Comparison of ENCODE assay signal across 13 cellular contexts in genomic region chrX:71637253-71637618, GRCh38. TPM values are rescaled to one million over a fixed set of nuclear protein-coding genes. Genes with fewer than 3 reads are reported as not detected.
A peak's percentile ranks its signal among the peaks of the same experiment; 100 is the strongest.
DNase-seq lines count a peak whose midpoint lies in the region; TF ChIP-seq lines count a peak whose summit lies in the region.
"Had no signal": no experiment of that assay in that cellular context is flagged by ENCODE, and none has a peak within 500 bp of the region (broad histone marks: within the 10 kb centered on the region; RNA-seq: fewer than 3 reads in every experiment).

No MANE protein-coding gene starts in this region.

- H3K4me2 ChIP-seq in MM.1S (ENCODE audit: low read depth, low read length) (peak overlapping the region; percentile 23; the same call in 1 of the 2 replicates), fibroblast of lung (ENCODE audit: extremely low read depth, insufficient read depth, low read length) (no peak overlapping the region)

- peak overlapping the region; percentile 19; the same call in 1 of the 2 replicates for H3K9ac ChIP-seq in MM.1S (ENCODE audit: low read length)
- no peak overlapping the region for H3K9ac ChIP-seq in fibroblast of lung (ENCODE audit: insufficient read depth, low read length)
- no peak overlapping the region for H3K9ac ChIP-seq in stomach smooth muscle (ENCODE audit: low read length in 2 of 2)

- no peaks in the 10 kb centered on the region for H3K9me2 ChIP-seq in MM.1S (replicated peaks; ENCODE audit: insufficient read depth, low read length)

- intact Hi-C loops in activated naive CD4-positive, alpha-beta T cell treated with anti-CD3 and anti-CD28 coated beads for 36 hours (cut with micrococcal nuclease): loop anchor here (5.0 kb wide), 1 partner anchor 105 kb away; the partner anchor contains the start of gene OGT

- H2AFZ ChIP-seq in MM.1S (ENCODE audit: low read length): peak overlapping the region; percentile 51
- no peak overlapping the region for H2AFZ ChIP-seq in fibroblast of lung (ENCODE audit: low read length)

- CTCF ChIA-PET in activated naive CD4-positive, alpha-beta T cell treated with anti-CD3 and anti-CD28 coated beads for 36 hours (lab: Charles Lee): interaction anchor here (1.1 to 1.2 kb wide), 2 partner anchors 14 to 15 kb away, joined by 3 to 9 read pairs; no protein-coding TSS in a partner anchor
- CTCF ChIA-PET in activated naive CD4-positive, alpha-beta T cell treated with anti-CD3 and anti-CD28 coated beads, Interleukin-2, amount 10 ng/mL, durations not matched to agents 7 days and 5 days (lab: Charles Lee): interaction anchor here (1.1 to 1.2 kb wide), 2 partner anchors 14 to 18 kb away, joined by 3 to 4 read pairs; no protein-coding TSS in a partner anchor

- peak overlapping the region; percentile 15 for H3K27ac Mint-ChIP-seq in activated naive CD4-positive, alpha-beta T cell treated with anti-CD3 and anti-CD28 coated beads for 36 hours
- H3K27ac Mint-ChIP-seq in activated naive CD4-positive, alpha-beta T cell treated with anti-CD3 and anti-CD28 coated beads, Interleukin-2, amount 10 ng/mL, durations not matched to agents 7 days and 5 days: no peak overlapping the region

- H3K79me2 ChIP-seq in MM.1S (ENCODE audit: low read length) (no peaks in the 10 kb centered on the region), fibroblast of lung (ENCODE audit: control insufficient read depth, insufficient read depth, low read length) (no peaks in the 10 kb centered on the region)

- no peak for TF ChIP-seq CTCF in MM.1S (IDR thresholded peaks at IDR 0.05; ENCODE audit: low read length)
- no peak for TF ChIP-seq CTCF in fibroblast of lung (conservative IDR thresholded peaks at IDR 0.05 in 1 of 2, IDR thresholded peaks at IDR 0.05 in 1 of 2; ENCODE audit: low read depth in 1 of 2, low read length in 2 of 2)

- H3K9me3 ChIP-seq in MM.1S (replicated peaks; ENCODE audit: insufficient read depth, low read length): no peaks in the 10 kb centered on the region
- no peaks in the 10 kb centered on the region for H3K9me3 ChIP-seq in fibroblast of lung (ENCODE audit: control insufficient read depth, insufficient read depth, low read depth, low read length)
- no peaks in the 10 kb centered on the region for H3K9me3 ChIP-seq in stomach smooth muscle (ENCODE audit: control insufficient read depth in 2 of 2, low read length in 2 of 2)

- H3K4me3 ChIP-seq in MM.1S (ENCODE audit: low read length) (no peak overlapping the region), fibroblast of lung (replicated peaks in 1 of 4; ENCODE audit: control extremely low read depth in 1 of 4, insufficient read depth in 1 of 4, low read depth in 3 of 4, low read length in 4 of 4) (no peak overlapping the region), stomach smooth muscle (ENCODE audit: low read length in 2 of 2) (no peak overlapping the region)
- H3K4me3 ChIP-seq: skin epidermis had no signal

- no peaks in the 10 kb centered on the region for H3F3A ChIP-seq in MM.1S (ENCODE audit: insufficient read depth, low read length)

- H4K20me1 ChIP-seq in MM.1S (ENCODE audit: insufficient read depth, low read length) (no peaks in the 10 kb centered on the region), fibroblast of lung (ENCODE audit: control insufficient read depth, extremely low read depth, insufficient read depth, low read length) (no peaks in the 10 kb centered on the region)

- no peak for DNase-seq in activated naive CD4-positive, alpha-beta T cell treated with anti-CD3 and anti-CD28 coated beads for 36 hours
- no peak for DNase-seq in activated naive CD4-positive, alpha-beta T cell treated with anti-CD3 and anti-CD28 coated beads, Interleukin-2, amount 10 ng/mL, durations not matched to agents 7 days and 5 days
- no peak for DNase-seq in MM.1S
- DNase-seq in fibroblast of lung (ENCODE audit: low read depth in 2 of 2): peak; percentile 7 to 18
- no peak for DNase-seq in stimulated activated CD4-positive, alpha-beta T cell treated with anti-CD3 and anti-CD28 coated beads, Interleukin-2, amount 100 ng/mL, for 48 hours
- no peak for DNase-seq in HT-29 (ENCODE audit: low spot score)
- DNase-seq in NCI-H2029 treated with DMSO at 0.1 percent for 48 hours (lab: John Stamatoyannopoulos, UW): no peak
- DNase-seq: NCI-H526; stimulated activated naive CD4-positive, alpha-beta T cell treated with Interleukin-2 at 50 U/mL for 16 hours had no signal

- H3K27ac ChIP-seq in MM.1S (ENCODE audit: low read length) (peak overlapping the region; percentile 52), fibroblast of lung (ENCODE audit: insufficient read depth, low read length) (no peak overlapping the region), stomach smooth muscle (ENCODE audit: low read length) (peak overlapping the region; percentile 53)
- H3K27ac ChIP-seq: C4-2B had no signal

- H3K36me3 ChIP-seq in MM.1S (replicated peaks; ENCODE audit: insufficient read depth, low read length) (no peaks in the 10 kb centered on the region), fibroblast of lung (ENCODE audit: control insufficient read depth, insufficient read depth, low read length) (no peaks in the 10 kb centered on the region), stomach smooth muscle (ENCODE audit: control insufficient read depth in 2 of 2, insufficient read depth in 2 of 2, low read length in 2 of 2) (no peaks in the 10 kb centered on the region)

- no peak overlapping the region for H3K4me3 Mint-ChIP-seq in activated naive CD4-positive, alpha-beta T cell treated with anti-CD3 and anti-CD28 coated beads for 36 hours
- no peak overlapping the region for H3K4me3 Mint-ChIP-seq in activated naive CD4-positive, alpha-beta T cell treated with anti-CD3 and anti-CD28 coated beads, Interleukin-2, amount 10 ng/mL, durations not matched to agents 7 days and 5 days

- peaks cover 24% of the 10 kb centered on the region for H3K4me1 ChIP-seq in MM.1S (ENCODE audit: low read length)
- no peaks in the 10 kb centered on the region for H3K4me1 ChIP-seq in fibroblast of lung (ENCODE audit: control insufficient read depth, extremely low read depth, insufficient read depth, low read length)
- H3K4me1 ChIP-seq in stomach smooth muscle (ENCODE audit: control insufficient read depth, insufficient read depth, low read length): peaks cover 8% of the 10 kb centered on the region

- H3K9me3 Mint-ChIP-seq in activated naive CD4-positive, alpha-beta T cell treated with anti-CD3 and anti-CD28 coated beads for 36 hours: no peaks in the 10 kb centered on the region
- H3K9me3 Mint-ChIP-seq in activated naive CD4-positive, alpha-beta T cell treated with anti-CD3 and anti-CD28 coated beads, Interleukin-2, amount 10 ng/mL, durations not matched to agents 7 days and 5 days: no peaks in the 10 kb centered on the region

- H3K27me3 Mint-ChIP-seq in activated naive CD4-positive, alpha-beta T cell treated with anti-CD3 and anti-CD28 coated beads for 36 hours (ENCODE audit: low read depth): no peaks in the 10 kb centered on the region
- H3K27me3 Mint-ChIP-seq in activated naive CD4-positive, alpha-beta T cell treated with anti-CD3 and anti-CD28 coated beads, Interleukin-2, amount 10 ng/mL, durations not matched to agents 7 days and 5 days: no peaks in the 10 kb centered on the region

- peaks cover 17% of the 10 kb centered on the region for H3K4me1 Mint-ChIP-seq in activated naive CD4-positive, alpha-beta T cell treated with anti-CD3 and anti-CD28 coated beads for 36 hours (ENCODE audit: low read depth)
- H3K4me1 Mint-ChIP-seq in activated naive CD4-positive, alpha-beta T cell treated with anti-CD3 and anti-CD28 coated beads, Interleukin-2, amount 10 ng/mL, durations not matched to agents 7 days and 5 days: peaks cover 17% of the 10 kb centered on the region

- H3K27me3 ChIP-seq in MM.1S (replicated peaks; ENCODE audit: insufficient read depth, low read length): no peaks in the 10 kb centered on the region
- no peaks in the 10 kb centered on the region for H3K27me3 ChIP-seq in fibroblast of lung (ENCODE audit: control insufficient read depth, insufficient read depth, low read length)
- peaks cover 0 to 7% of the 10 kb centered on the region in 2 donors for H3K27me3 ChIP-seq in stomach smooth muscle (ENCODE audit: control insufficient read depth in 1 of 2, insufficient read depth in 2 of 2, low read length in 2 of 2)

- H3K36me3 Mint-ChIP-seq in activated naive CD4-positive, alpha-beta T cell treated with anti-CD3 and anti-CD28 coated beads for 36 hours (ENCODE audit: low read depth): no peaks in the 10 kb centered on the region
- H3K36me3 Mint-ChIP-seq in activated naive CD4-positive, alpha-beta T cell treated with anti-CD3 and anti-CD28 coated beads, Interleukin-2, amount 10 ng/mL, durations not matched to agents 7 days and 5 days: no peaks in the 10 kb centered on the region

RNA-seq across cellular contexts. Expression of gene CXCR3, which starts 18.9 kb away (rescaled TPM):
- 1 to 10 TPM; 2.1 to 2.5 TPM for total RNA-seq in activated naive CD4-positive, alpha-beta T cell treated with anti-CD3 and anti-CD28 coated beads for 36 hours
- not detected in 2 replicates for total RNA-seq in fibroblast of lung
- polyA plus RNA-seq in fibroblast of lung: not detected in 2 replicates
- polyA plus RNA-seq in fibroblast of lung (2012): not detected in 2 replicates
- polyA minus RNA-seq in fibroblast of lung (ENCODE audit: low replicate concordance): not detected in 2 replicates
- total RNA-seq in HT-29 (2014; rRNA removed; shearing (Covaris generic)): 0.73 and 0.89 TPM in 2 replicates
- total RNA-seq: lung microvascular endothelial cell had no signal

RNA-seq across cellular contexts. Expression of gene GCNA, which starts 59.0 kb away (rescaled TPM):
- total RNA-seq in activated naive CD4-positive, alpha-beta T cell treated with anti-CD3 and anti-CD28 coated beads for 36 hours: 1 to 10 TPM; 2.8 to 2.9 TPM
- total RNA-seq in fibroblast of lung: 2.3 and 2.8 TPM in 2 replicates
- 0.52 and 0.74 TPM in 2 replicates for polyA plus RNA-seq in fibroblast of lung
- polyA plus RNA-seq in fibroblast of lung (2012): 0.18 and 0.55 TPM in 2 replicates
- polyA minus RNA-seq in fibroblast of lung (ENCODE audit: low replicate concordance): 0.35 TPM in 1 of 2 replicates, not detected in the other
- total RNA-seq in HT-29 (2014; rRNA removed; shearing (Covaris generic)): 0.70 and 2.1 TPM in 2 replicates

Comparison
In these comparisons a context has a peak if more than half of its experiments do, and no peak if none do; other contexts are left out.
1. DNase-seq: peak in fibroblast of lung (2 of 2); none in activated naive CD4-positive, alpha-beta T cell treated with anti-CD3 and anti-CD28 coated beads for 36 hours (single experiment), activated naive CD4-positive, alpha-beta T cell treated with anti-CD3 and anti-CD28 coated beads, Interleukin-2, amount 10 ng/mL, durations not matched to agents 7 days and 5 days (single experiment), MM.1S (single experiment), stimulated activated CD4-positive, alpha-beta T cell treated with anti-CD3 and anti-CD28 coated beads, Interleukin-2, amount 100 ng/mL, for 48 hours (0 of 2), HT-29 (single experiment) and NCI-H2029 treated with DMSO at 0.1 percent for 48 hours (single experiment).